In genomic region chr19:12133069-12133468, GRCh38 we compare ENCODE assay signal across 19 cellular contexts.
"Had no signal": no experiment of that assay in that cellular context is flagged by ENCODE, and none has a peak within 500 bp of the region (broad histone marks: within the 10 kb centered on the region; RNA-seq: fewer than 3 reads in every experiment).

No MANE protein-coding gene starts in this region.

- DNase-seq: activated CD8-positive, alpha-beta memory T cell treated with anti-CD3 and anti-CD28 coated beads, Interleukin-2, amount 50 U/mL, for 4 hours; activated CD8-positive, alpha-beta T cell treated with anti-CD3 and anti-CD28 coated beads for 36 hours; activated T-cell treated with anti-CD3 and anti-CD28 coated beads, Interleukin-2, amount 50 U/mL, for 72 hours; caudate nucleus; effector CD8-positive, alpha-beta T cell; hypothalamus; left cardiac atrium; naive thymus-derived CD4-positive, alpha-beta T cell; spleen; stimulated activated CD4-positive, alpha-beta T cell treated with anti-CD3 and anti-CD28 coated beads, Interleukin-1b, Interleukin-23, amount 100 ng/mL, for 48 hours; stimulated activated naive B cell treated with anti-CD40 and anti-IgM and Interleukin-4, amounts not matched to agents 10 μg/mL and 1 μg/mL and 100 μg/mL, for 72 hours; substantia nigra; T1000; transverse colon had no signal

- H3K27me3 ChIP-seq: spleen, transverse colon had no signal

- H3K4me3 ChIP-seq: coronary artery, lung, prostate gland, spleen, transverse colon had no signal

- ATAC-seq: activated CD8-positive, alpha-beta T cell treated with anti-CD3 and anti-CD28 coated beads for 36 hours; activated T-cell treated with anti-CD3 and anti-CD28 coated beads, Interleukin-2, amount 50 U/mL, for 72 hours; left cardiac atrium; naive thymus-derived CD4-positive, alpha-beta T cell; sciatic nerve; stimulated activated naive B cell treated with anti-CD40 and anti-IgM and Interleukin-4, amounts not matched to agents 10 μg/mL and 1 μg/mL and 100 μg/mL, for 72 hours had no signal

- H3K4me1 ChIP-seq: prostate gland, transverse colon had no signal

- FAIRE-seq: astrocyte had no signal

- H3K27ac ChIP-seq: coronary artery, prostate gland, spleen, transverse colon had no signal

- H3K9me3 ChIP-seq: prostate gland had no signal
